ENCODE assay signal across 14 cellular contexts in the genomic region with DNA sequence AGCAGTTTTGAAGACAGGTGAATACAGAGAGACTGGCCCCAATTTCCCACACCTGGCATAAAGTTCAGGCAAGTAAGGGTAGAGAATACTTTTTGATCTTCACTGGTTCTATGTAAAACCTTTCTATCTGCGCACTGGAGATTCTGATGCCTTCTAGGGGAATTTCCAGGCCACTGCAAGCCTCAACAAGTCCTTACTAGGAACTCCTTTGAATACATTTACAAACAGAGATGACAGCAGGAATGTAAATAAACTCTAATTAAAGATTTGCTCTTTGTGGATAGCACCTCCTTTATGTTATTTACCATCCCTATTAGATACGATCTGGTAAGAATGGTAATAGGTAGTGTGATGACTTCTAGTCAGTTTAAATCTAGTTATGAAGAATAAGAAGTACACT.
DNase-seq lines count a peak whose midpoint lies in the region; ATAC-seq, FAIRE-seq and TF ChIP-seq lines count a peak whose summit lies in the region.
"Had no signal": no experiment of that assay in that cellular context is flagged by ENCODE, and none has a peak within 500 bp of the region (broad histone marks: within the 10 kb centered on the region; RNA-seq: fewer than 3 reads in every experiment).

No MANE protein-coding gene starts in this region.

- CTCF ChIA-PET in A673 (lab: Charles Lee): no interaction called here

- no peaks in the 10 kb centered on the region for H4K20me1 ChIP-seq in fibroblast of lung (ENCODE audit: control insufficient read depth, extremely low read depth, insufficient read depth, low read length)

- intact Hi-C loops in A673 (cut with micrococcal nuclease; ENCODE audit: unreplicated experiment): no loop called here
- intact Hi-C loops in left lung (cut with DNase I): no loop called here
- intact Hi-C loops in head of caudate nucleus (cut with DNase I): no loop called here

- no peak overlapping the region for H3K9ac ChIP-seq in fibroblast of lung (ENCODE audit: insufficient read depth, low read length)

- TF ChIP-seq CTCF in A673 (conservative IDR thresholded peaks at IDR 0.05; ENCODE audit: low read depth, low read length) (peak; percentile 50; the same call in 1 of the 2 replicates), fibroblast of lung (conservative IDR thresholded peaks at IDR 0.05 in 1 of 2, IDR thresholded peaks at IDR 0.05 in 1 of 2; ENCODE audit: low read depth in 1 of 2, low read length in 2 of 2) (peak; percentile 15 to 29), left lung (IDR thresholded peaks at IDR 0.05) (no peak)

- no peak for ATAC-seq in GM21515 (IDR thresholded peaks at IDR 0.05; ENCODE audit: unreplicated experiment)
- no peak for ATAC-seq in left lung
- ATAC-seq: heart right ventricle had no signal

- POLR2A ChIA-PET in A673 (lab: Charles Lee; ENCODE audit: low non-redundant PET): no interaction called here

- H3K27me3 ChIP-seq in A673 (replicated peaks; ENCODE audit: insufficient read depth, low read depth, low read length, poor library complexity) (no peaks in the 10 kb centered on the region), fibroblast of lung (ENCODE audit: control insufficient read depth, insufficient read depth, low read length) (no peaks in the 10 kb centered on the region), left lung (no peaks in the 10 kb centered on the region)
- H3K27me3 ChIP-seq: heart right ventricle had no signal

- H3K4me1 ChIP-seq in A673 (ENCODE audit: insufficient read depth, low read length, poor library complexity, severe bottlenecking) (peaks cover 36% of the 10 kb centered on the region), fibroblast of lung (ENCODE audit: control insufficient read depth, extremely low read depth, insufficient read depth, low read length) (no peaks in the 10 kb centered on the region), left lung (no peaks in the 10 kb centered on the region)

- BruUV-seq in A673 (replicated peaks; lab: Mats Ljungman, UMichigan): no TSS peak

- no peaks in the 10 kb centered on the region for H3K79me2 ChIP-seq in fibroblast of lung (ENCODE audit: control insufficient read depth, insufficient read depth, low read length)

- H3K36me3 ChIP-seq in A673 (ENCODE audit: insufficient read depth, low read length, poor library complexity, severe bottlenecking): no peaks in the 10 kb centered on the region
- no peaks in the 10 kb centered on the region for H3K36me3 ChIP-seq in fibroblast of lung (ENCODE audit: control insufficient read depth, insufficient read depth, low read length)
- H3K36me3 ChIP-seq in left lung: no peaks in the 10 kb centered on the region
- H3K36me3 ChIP-seq: heart right ventricle had no signal

- H3K4me3 ChIP-seq in A673 (ENCODE audit: low read depth, low read length, poor library complexity, severe bottlenecking) (no peak overlapping the region), fibroblast of lung (replicated peaks in 1 of 4; ENCODE audit: control extremely low read depth in 1 of 4, insufficient read depth in 1 of 4, low read depth in 3 of 4, low read length in 4 of 4) (no peak overlapping the region), left lung (no peak overlapping the region)
- H3K4me3 ChIP-seq: heart right ventricle had no signal

- H3K9me3 ChIP-seq in A673 (ENCODE audit: low read depth, low read length, poor library complexity, severe bottlenecking): peaks cover under 1% of the 10 kb centered on the region
- H3K9me3 ChIP-seq in fibroblast of lung (ENCODE audit: control insufficient read depth, insufficient read depth, low read depth, low read length): no peaks in the 10 kb centered on the region
- H3K9me3 ChIP-seq in left lung: no peaks in the 10 kb centered on the region

- H3K4me2 ChIP-seq in fibroblast of lung (ENCODE audit: extremely low read depth, insufficient read depth, low read length): no peak overlapping the region

- no peak overlapping the region for H2AFZ ChIP-seq in fibroblast of lung (ENCODE audit: low read length)

- FAIRE-seq in GM18507 (lab: Jason Lieb, UNC): peak; percentile 61
- FAIRE-seq: TTC549 had no signal

- DNase-seq in A673 (ENCODE audit: low spot score) (peak; percentile 28), GM18507 (ENCODE audit: extremely low spot score, insufficient read length, low read depth) (no peak), OCI-M1 (lab: John Stamatoyannopoulos, UW) (peak; percentile 11), fibroblast of lung (ENCODE audit: low read depth in 2 of 2) (peak in 1 of 2 donors; percentile 12), left lung (no peak), head of caudate nucleus (no peak), iPS-NIHi11 (ENCODE audit: low spot score) (no peak)
- DNase-seq: CD4-positive, alpha-beta T cell; heart right ventricle; NCI-H2029; RPMI8226; stimulated activated CD4-positive, alpha-beta T cell treated with anti-CD3 and anti-CD28 coated beads, Interleukin-4, amount 100 ng/mL, for 24 hours had no signal

- no peak overlapping the region for H3K27ac ChIP-seq in A673 (ENCODE audit: low read depth, low read length, poor library complexity, severe bottlenecking)
- H3K27ac ChIP-seq in fibroblast of lung (ENCODE audit: insufficient read depth, low read length): no peak overlapping the region
- no peak overlapping the region for H3K27ac ChIP-seq in left lung
- H3K27ac ChIP-seq: heart right ventricle had no signal

Comparison
In these comparisons a context has a peak if more than half of its experiments do, and no peak if none do; other contexts are left out.
1. DNase-seq: peak in A673 (single experiment) and OCI-M1 (single experiment); none in GM18507 (single experiment), left lung (0 of 2), head of caudate nucleus (0 of 42) and iPS-NIHi11 (single experiment).
2. CTCF ChIP-seq: peak in A673 (single experiment) and fibroblast of lung (2 of 2); none in left lung (0 of 2).